In genomic region chr3:130110622-130111169, GRCh38 we compare ENCODE assay signal across 8 cellular contexts. TPM values are rescaled to one million over a fixed set of nuclear protein-coding genes. Genes with fewer than 3 reads are reported as not detected.
DNase-seq lines count a peak whose midpoint lies in the region; ATAC-seq, FAIRE-seq and TF ChIP-seq lines count a peak whose summit lies in the region.
"Not testable (repeated sequence)": the region's sequence is repeated elsewhere in the genome, so short reads cannot be mapped to it uniquely, and the experiment has no call there.

No MANE protein-coding gene starts in this region.

- CTCF ChIA-PET in HepG2 (lab: Yijun Ruan, JAX; ENCODE audit: low intra/inter-chr PET ratio, low total read pairs) = not testable (repeated sequence)

- WGBS in HepG2 (ENCODE audit: low lambda C conversion rate) = 3% methylated on average over 9 of the region's 17 CpGs
- under 1% methylated on average over 17 of the region's 17 CpGs for WGBS in urinary bladder

- not testable (repeated sequence) for H4K20me1 ChIP-seq in MM.1S (ENCODE audit: insufficient read depth, low read length); HepG2 (ENCODE audit: insufficient read depth, low read length)

- H3K27me3 ChIP-seq in MM.1S (replicated peaks; ENCODE audit: insufficient read depth, low read length); HepG2 (ENCODE audit: control insufficient read depth in 1 of 2, insufficient read depth in 2 of 2, low read length in 2 of 2): not testable (repeated sequence)

- not testable (repeated sequence) for H3K9me3 ChIP-seq in ES-I3 (ENCODE audit: control insufficient read depth, insufficient read depth, low read length); MM.1S (replicated peaks; ENCODE audit: insufficient read depth, low read length); HepG2 (ENCODE audit: low read length)

- peak overlapping the region; percentile 65; the same call in 1 of the 2 replicates for H3K4me2 ChIP-seq in MM.1S (ENCODE audit: low read depth, low read length)
- H3K4me2 ChIP-seq in HepG2 (ENCODE audit: low read depth, low read length) = peak overlapping the region; percentile 82

- not testable (repeated sequence) for H3K36me3 ChIP-seq in ES-I3 (ENCODE audit: insufficient read depth, low read length); MM.1S (replicated peaks; ENCODE audit: insufficient read depth, low read length); HepG2 (replicated peaks in 1 of 2; ENCODE audit: control insufficient read depth in 1 of 2, insufficient read depth in 2 of 2, low read length in 2 of 2); urinary bladder (ENCODE audit: insufficient read depth)

- DNase-seq in MM.1S (peak; percentile 28), SK-MEL-5 (ENCODE audit: low read depth, low spot score) (peak; percentile 24), HepG2 (ENCODE audit: low spot score) (peak; percentile 17), renal cortical epithelial cell (ENCODE audit: low read depth) (peak; percentile 32)
- peak in 1 of 2 donors; percentile 18 for DNase-seq in activated naive CD4-positive, alpha-beta T cell treated with anti-CD3 and anti-CD28 coated beads, Interleukin-2, amount 50 U/mL, for 72 hours (ENCODE audit: low spot score in 2 of 2)
- DNase-seq in epithelial cell of proximal tubule (ENCODE audit: low read depth) = not testable (repeated sequence)

- not testable (repeated sequence) for H3K9me2 ChIP-seq in MM.1S (replicated peaks; ENCODE audit: insufficient read depth, low read length)

- TF ChIP-seq RAD21 in HepG2 (CRISPR knock-in tag; IDR thresholded peaks at IDR 0.05) = not testable (repeated sequence)

- POLR2A ChIA-PET in HepG2 (lab: Yijun Ruan, JAX) = interaction anchor here (1.0 to 1.5 kb wide), 2 partner anchors 82 to 217 kb away, joined by 5 read pairs; partner anchors contain the start of gene TMCC1

- not testable (repeated sequence) for TF ChIP-seq EP300 in HepG2 (IDR thresholded peaks at IDR 0.05; ENCODE audit: low read depth in 2 of 2, low read length in 2 of 2); HepG2 (CRISPR knock-in tag; IDR thresholded peaks at IDR 0.05; ENCODE audit: borderline replicate concordance)

- H3F3A ChIP-seq in MM.1S (ENCODE audit: insufficient read depth, low read length) = not testable (repeated sequence)

- not testable (repeated sequence) for H3K4me1 ChIP-seq in ES-I3 (ENCODE audit: insufficient read depth, low read length); MM.1S (ENCODE audit: low read length); HepG2 (ENCODE audit: insufficient read depth, low read length); urinary bladder (ENCODE audit: insufficient read depth)

- not testable (repeated sequence) for FAIRE-seq in HepG2 (lab: Jason Lieb, UNC)

- TF ChIP-seq POLR2A in HepG2 (IDR thresholded peaks at IDR 0.05; ENCODE audit: insufficient read depth in 1 of 2, low read depth in 2 of 2, low read length in 2 of 2) = peak in 1 of 2 experiments; percentile 33; a peak in 1 of 4 replicates

- H3K9ac ChIP-seq in ES-I3 (ENCODE audit: low read depth, low read length) = peak overlapping the region; percentile 63; the same call in 1 of the 2 replicates
- peak overlapping the region; percentile 77 for H3K9ac ChIP-seq in MM.1S (ENCODE audit: low read length)
- H3K9ac ChIP-seq in HepG2 (ENCODE audit: insufficient read depth, low read depth, low read length) = peak overlapping the region; percentile 64

- peaks cover 13% of the 10 kb centered on the region for H3K79me2 ChIP-seq in MM.1S (ENCODE audit: low read length)
- not testable (repeated sequence) for H3K79me2 ChIP-seq in HepG2 (ENCODE audit: insufficient read depth, low read length)

- peak overlapping the region; percentile 46; the same call in 1 of the 2 replicates for H3K27ac ChIP-seq in MM.1S (ENCODE audit: low read length)
- peak overlapping the region; percentile 50 for H3K27ac ChIP-seq in HepG2 (ENCODE audit: extremely low read length, insufficient read depth, low read length)
- H3K27ac ChIP-seq in urinary bladder (ENCODE audit: low read depth) = not testable (repeated sequence)

- ATAC-seq in activated naive CD4-positive, alpha-beta T cell treated with anti-CD3 and anti-CD28 coated beads, Interleukin-2, amount 50 U/mL, for 72 hours; HepG2: not testable (repeated sequence)

- peak overlapping the region; percentile 81 for H2AFZ ChIP-seq in MM.1S (ENCODE audit: low read length)
- H2AFZ ChIP-seq in HepG2 (ENCODE audit: low read length) = not testable (repeated sequence)

- H3K9me3 Mint-ChIP-seq in activated naive CD4-positive, alpha-beta T cell treated with anti-CD3 and anti-CD28 coated beads, Interleukin-2, amount 50 U/mL, for 72 hours = not testable (repeated sequence)

- H3K36me3 Mint-ChIP-seq in activated naive CD4-positive, alpha-beta T cell treated with anti-CD3 and anti-CD28 coated beads, Interleukin-2, amount 50 U/mL, for 72 hours = not testable (repeated sequence)

- TSS peak; percentile 81 for BruUV-seq in HepG2 (replicated peaks; lab: Mats Ljungman, UMichigan)

- in situ Hi-C loops in SK-MEL-5 (cut with HindIII; ENCODE audit: low pct_unique_long_range_greater_than_20kb, low sequenced_read_pairs); HepG2 (cut with HindIII; ENCODE audit: extremely low pct_ligation_motif_present, low pct_unique_long_range_greater_than_20kb): not testable (repeated sequence)

- peak overlapping the region; percentile 92 to 95 for H3K27ac Mint-ChIP-seq in activated naive CD4-positive, alpha-beta T cell treated with anti-CD3 and anti-CD28 coated beads, Interleukin-2, amount 50 U/mL, for 72 hours

- not testable (repeated sequence) for TF ChIP-seq CTCF in MM.1S (IDR thresholded peaks at IDR 0.05; ENCODE audit: low read length); epithelial cell of proximal tubule (conservative IDR thresholded peaks at IDR 0.05; ENCODE audit: low read depth, low read length); HepG2 (CRISPR knock-in tag; IDR thresholded peaks at IDR 0.05)

- intact Hi-C loops in HepG2 (cut with micrococcal nuclease; ENCODE audit: unreplicated experiment) = not testable (repeated sequence)

- H3K4me3 ChIP-seq in MM.1S (ENCODE audit: low read length) (peak overlapping the region; percentile 87), epithelial cell of proximal tubule (ENCODE audit: low read depth, low read length) (peak overlapping the region; percentile 86), HepG2 (replicated peaks in 1 of 3; ENCODE audit: insufficient read depth in 1 of 3, low read depth in 2 of 3, low read length in 3 of 3) (peak overlapping the region; percentile 75 to 85 (median 78); a peak in 5 of 6 replicates), urinary bladder (ENCODE audit: low read depth, low read length) (peak overlapping the region; percentile 55)

TF ChIP-seq in HepG2, 621 proteins besides CTCF, POLR2A, EP300 and RAD21 (continues in another document):
- TF ChIP-seq CCDC6 (CRISPR knock-in tag; IDR thresholded peaks at IDR 0.05) = 0 out of 2 replicates have a peak, but pooled peaks have one; percentile 17

RNA-seq across cellular contexts. Expression of gene ALG1L2, which starts 29.1 kb away (rescaled TPM):
- total RNA-seq in SK-MEL-5 (2014; rRNA removed; shearing (Covaris generic)) = not detected in 2 replicates
- polyA plus RNA-seq in SK-MEL-5 (2015; cell fraction: cytosol; rRNA removed) = not detected in 2 replicates
- 2.8 TPM in 1 of 2 replicates, not detected in the other for polyA plus RNA-seq in SK-MEL-5 (2015; cell fraction: nucleus; rRNA removed)
- 1 to 10 TPM in 1 of 2 donors, under 1 TPM in 1; 0.64 to 1.3 TPM for total RNA-seq in activated naive CD4-positive, alpha-beta T cell treated with anti-CD3 and anti-CD28 coated beads, Interleukin-2, amount 50 U/mL, for 72 hours
- total RNA-seq in epithelial cell of proximal tubule (not detected in 2 replicates), HepG2 (2016; rRNA removed; fragmentation: Illumina TruSeq; extraction: Trizol) (0.55 TPM in 1 of 2 replicates, not detected in the other), renal cortical epithelial cell (0.55 TPM in 1 of 2 replicates, not detected in the other), urinary bladder (0.85 TPM)
- 0.79 and 0.81 TPM in 2 replicates for total RNA-seq in HepG2 (2016; cell fraction: cytosol; rRNA removed; fragmentation: Illumina TruSeq; extraction: Trizol; ENCODE audit: low read depth)
- 0.43 and 0.52 TPM in 2 replicates for total RNA-seq in HepG2 (2016; cell fraction: insoluble cytoplasmic fraction; rRNA removed; fragmentation: Illumina TruSeq; extraction: Trizol)
- total RNA-seq in HepG2 (2016; cell fraction: membrane; rRNA removed; fragmentation: Illumina TruSeq; extraction: Trizol) = 0.83 TPM in 1 of 2 replicates, not detected in the other
- 0.81 and 1.7 TPM in 2 replicates for total RNA-seq in HepG2 (2016; cell fraction: nucleus; rRNA removed; fragmentation: Illumina TruSeq; extraction: Trizol)
- polyA plus RNA-seq in HepG2 (2011; rRNA removed) (0.13 and 0.24 TPM in 2 replicates), urinary bladder (not detected)
- polyA plus RNA-seq in HepG2 (2011; cell fraction: cytosol; rRNA removed) = not detected in 2 replicates
- polyA plus RNA-seq in HepG2 (2011; cell fraction: nucleus; rRNA removed) = not detected in 2 replicates
- polyA plus RNA-seq in HepG2 (2012) = 0.23 and 0.43 TPM in 2 replicates
- 0.23 TPM in 1 of 2 replicates, not detected in the other for polyA plus RNA-seq in HepG2 (2016; cell fraction: cytosol; fragmentation: Illumina TruSeq; extraction: Trizol; ENCODE audit: low read depth)
- polyA plus RNA-seq in HepG2 (2016; cell fraction: insoluble cytoplasmic fraction; fragmentation: Illumina TruSeq; extraction: Trizol; ENCODE audit: low read depth) = not detected in 2 replicates
- not detected in 2 replicates for polyA plus RNA-seq in HepG2 (2016; cell fraction: membrane; fragmentation: Illumina TruSeq; extraction: Trizol; ENCODE audit: low read depth)
- 1.1 TPM in 1 of 2 replicates, not detected in the other for polyA plus RNA-seq in HepG2 (2016; cell fraction: nucleus; fragmentation: Illumina TruSeq; extraction: Trizol; ENCODE audit: insufficient read depth, low read depth)
- polyA minus RNA-seq in HepG2 (2011; rRNA and poly(A)+ RNA removed; ENCODE audit: low replicate concordance) = not detected in 2 replicates
- not detected in 2 replicates for polyA minus RNA-seq in HepG2 (2011; cell fraction: cytosol; rRNA and poly(A)+ RNA removed)
- 1.7 TPM in 1 of 2 replicates, not detected in the other for polyA minus RNA-seq in HepG2 (2011; cell fraction: nucleus; rRNA and poly(A)+ RNA removed)
